Comparison of ENCODE assay signal across 11 cellular contexts in genomic region chr5:7395432-7396168, GRCh38. TPM values are rescaled to one million over a fixed set of nuclear protein-coding genes. Genes with fewer than 3 reads are reported as not detected.
DNase-seq lines count a peak whose midpoint lies in the region; ATAC-seq and TF ChIP-seq lines count a peak whose summit lies in the region.
"Had no signal": no experiment of that assay in that cellular context is flagged by ENCODE, and none has a peak within 500 bp of the region (broad histone marks: within the 10 kb centered on the region; RNA-seq: fewer than 3 reads in every experiment).

ADCY2 (plus strand) TSS chr5:7396138; CDS start chr5:7396297, 159 bp downstream.

- peak in 1 of 2 donors; percentile 19 for TF ChIP-seq POLR2A in gastrocnemius medialis (IDR thresholded peaks at IDR 0.05)

- in situ Hi-C loops in astrocyte of the cerebellum (cut with HindIII; ENCODE audit: low sequenced_read_pairs) = no loop called here
- in situ Hi-C loops in gastrocnemius medialis (cut with MboI; ENCODE audit: low sequenced_read_pairs in 4 of 4) = loop anchor here (10.0 to 25.0 kb wide), 5 partner anchors 117 to 367 kb away; no protein-coding TSS in a partner anchor

- H3K4me3 ChIP-seq in H7 (ENCODE audit: insufficient read depth, low read depth, low read length) (peak within 1 kb of the TSS; percentile 83), astrocyte of the cerebellum (ENCODE audit: low read depth, low read length) (peak within 1 kb of the TSS; percentile 40), gastrocnemius medialis (peak within 1 kb of the TSS; percentile 62 to 82 (median 74))

- H3K36me3 ChIP-seq in H7 (replicated peaks; ENCODE audit: control insufficient read depth, insufficient read depth, low read length) = no peaks in the 10 kb centered on the region; the same call in 1 of the 2 replicates
- no peaks in the 10 kb centered on the region for H3K36me3 ChIP-seq in gastrocnemius medialis

- peak; percentile 9 to 14 for ATAC-seq in gastrocnemius medialis

- no peaks in the 10 kb centered on the region for H3K9me3 ChIP-seq in gastrocnemius medialis

- peak; percentile 80 for DNase-seq in H7
- no peak for DNase-seq in astrocyte of the cerebellum (ENCODE audit: low read depth)
- peak; percentile 39 for DNase-seq in iPS-NIHi7 (ENCODE audit: extremely low spot score)
- DNase-seq in gastrocnemius medialis = peak in 1 of 2 donors; percentile 56
- DNase-seq in central memory CD4-positive, alpha-beta T cell = no peak
- no peak for DNase-seq in T-helper 9 cell
- DNase-seq in amniotic stem cell (lab: John Stamatoyannopoulos, UW) = no peak
- DNase-seq in NCI-H2107 (lab: John Stamatoyannopoulos, UW) = no peak
- DNase-seq: activated effector memory CD4-positive, alpha-beta T cell treated with Interleukin-2 at 50 U/mL for 16 hours; NCI-H146; stimulated activated CD4-positive, alpha-beta T cell treated with anti-CD3 and anti-CD28 coated beads, Interleukin-12 subunit alpha, Interleukin-12 subunit beta, amount 100 ng/mL, for 4 hours had no signal

- intact Hi-C loops in gastrocnemius medialis (cut with DNase I; ENCODE audit: low total_unique reads) = loop anchor here (2.0 to 10.0 kb wide), 5 partner anchors 182 to 1921 kb away; no protein-coding TSS in a partner anchor

- H3K27ac ChIP-seq in gastrocnemius medialis = peak within 1 kb of the TSS; percentile 90 to 94 (median 90)

- H3K27me3 ChIP-seq in H7 (ENCODE audit: control insufficient read depth, insufficient read depth, low read length) = no peaks in the 10 kb centered on the region
- no peaks in the 10 kb centered on the region for H3K27me3 ChIP-seq in gastrocnemius medialis

- H3K4me1 ChIP-seq in gastrocnemius medialis = peaks cover 27 to 41% of the 10 kb centered on the region in 2 donors

- TF ChIP-seq CTCF in astrocyte of the cerebellum (IDR thresholded peaks at IDR 0.05; ENCODE audit: low read depth, low read length, missing control alignments) (no peak), gastrocnemius medialis (IDR thresholded peaks at IDR 0.05 in 4 of 5, conservative IDR thresholded peaks at IDR 0.05 in 1 of 5) (no peak)

RNA-seq across cellular contexts. Expression of gene ADCY2, which starts in this region (rescaled TPM):
- 17.3 and 30.0 TPM in 2 replicates for total RNA-seq in H7 (2014; rRNA removed; shearing (Covaris generic))
- 10 to 100 TPM; 24.3 to 50.1 (median 36.5) TPM for total RNA-seq in gastrocnemius medialis

Comparison
In these comparisons a context has a peak if more than half of its experiments do, and no peak if none do; other contexts are left out.
1. DNase-seq: peak in H7 (single experiment) and iPS-NIHi7 (single experiment); none in astrocyte of the cerebellum (single experiment), central memory CD4-positive, alpha-beta T cell (single experiment), T-helper 9 cell (single experiment), amniotic stem cell (single experiment) and NCI-H2107 (single experiment).
2. Peak in every context shown above with its lines, with median percentiles within 50 percentile points of each other: H3K4me3 ChIP-seq.